Comparison of ENCODE assay signal across 1 cellular context in genomic region chr2:32063310-32064020, GRCh38.
TF ChIP-seq lines count a peak whose summit lies in the region.

Gene SPAST, plus strand, starts transcription at chr2:32063556. Its CDS starts 276 bp downstream, at chr2:32063832.

TF ChIP-seq in HepG2, 621 proteins besides CTCF, POLR2A, EP300 and RAD21 (continued from another document and continues in another):
- TF ChIP-seq ZNF512 (CRISPR knock-in tag; IDR thresholded peaks at IDR 0.05) (no peak), ZBED4 (CRISPR knock-in tag; IDR thresholded peaks at IDR 0.05; ENCODE audit: borderline replicate concordance) (0 out of 2 replicates have a peak, but pooled peaks have one; percentile 47), MZF1 (CRISPR knock-in tag; IDR thresholded peaks at IDR 0.05; ENCODE audit: borderline replicate concordance) (0 out of 2 replicates have a peak, but pooled peaks have one; percentile 58), GLI4 (CRISPR knock-in tag; IDR thresholded peaks at IDR 0.05; ENCODE audit: borderline replicate concordance) (no peak), SMAD9 (CRISPR knock-in tag; IDR thresholded peaks at IDR 0.05) (no peak), ZBTB42 (CRISPR knock-in tag; IDR thresholded peaks at IDR 0.05) (peak; percentile 69; the same call in 1 of the 2 replicates), E2F1 (CRISPR knock-in tag; IDR thresholded peaks at IDR 0.05) (peak; percentile 82), PHF20 (CRISPR knock-in tag; IDR thresholded peaks at IDR 0.05) (peak; percentile 42), MXI1 (IDR thresholded peaks at IDR 0.05; ENCODE audit: borderline replicate concordance, low read depth, low read length) (peak; percentile 94), ZNF430 (CRISPR knock-in tag; IDR thresholded peaks at IDR 0.05) (peak; percentile 94), ZNF138 (CRISPR knock-in tag; IDR thresholded peaks at IDR 0.05; ENCODE audit: low read depth) (no peak), IRX3 (CRISPR knock-in tag; IDR thresholded peaks at IDR 0.05; ENCODE audit: borderline replicate concordance, low read depth) (no peak), MEF2D (CRISPR knock-in tag; IDR thresholded peaks at IDR 0.05) (peak; percentile 92), ERF (CRISPR knock-in tag; IDR thresholded peaks at IDR 0.05) (peak; percentile 86), ZNF644 (CRISPR knock-in tag; IDR thresholded peaks at IDR 0.05; ENCODE audit: low read depth) (no peak), POLR2AphosphoS2 (IDR thresholded peaks at IDR 0.05; ENCODE audit: low read depth, low read length) (no peak), KLF11 (CRISPR knock-in tag; IDR thresholded peaks at IDR 0.05) (peak; percentile 93), ZNF484 (CRISPR knock-in tag; IDR thresholded peaks at IDR 0.05; ENCODE audit: borderline replicate concordance, low read depth) (no peak), FOXJ3 (CRISPR knock-in tag; IDR thresholded peaks at IDR 0.05; ENCODE audit: borderline replicate concordance) (peak; percentile 96), NFYB (CRISPR knock-in tag; IDR thresholded peaks at IDR 0.05) (peak; percentile 55; the same call in 1 of the 2 replicates), ZNF816 (CRISPR knock-in tag; IDR thresholded peaks at IDR 0.05; ENCODE audit: borderline replicate concordance) (peak; percentile 37; the same call in 1 of the 2 replicates), PAXIP1 (CRISPR knock-in tag; conservative IDR thresholded peaks at IDR 0.05) (peak; percentile 79), FOXO1 (CRISPR knock-in tag; IDR thresholded peaks at IDR 0.05) (peak; percentile 91; the same call in 1 of the 2 replicates), NFKBIZ (CRISPR knock-in tag; IDR thresholded peaks at IDR 0.05) (no peak), ZKSCAN5 (CRISPR knock-in tag; IDR thresholded peaks at IDR 0.05) (no peak; the same call in 1 of the 2 replicates), GATAD1 (CRISPR knock-in tag; IDR thresholded peaks at IDR 0.05) (peak; percentile 85), NFE2 (CRISPR knock-in tag; IDR thresholded peaks at IDR 0.05) (no peak), NFE2L2 (IDR thresholded peaks at IDR 0.05; ENCODE audit: low read length) (no peak), ETV5 (CRISPR knock-in tag; IDR thresholded peaks at IDR 0.05; ENCODE audit: borderline replicate concordance) (peak; percentile 70), ZNF720 (CRISPR knock-in tag; IDR thresholded peaks at IDR 0.05) (no peak), ZBTB14 (CRISPR knock-in tag; IDR thresholded peaks at IDR 0.05) (peak; percentile 100), HNRNPH1 (optimal IDR thresholded peaks at IDR 0.05; ENCODE audit: low read depth, low read length) (no peak), NCOA2 (CRISPR knock-in tag; IDR thresholded peaks at IDR 0.05) (peak; percentile 79), PAWR (CRISPR knock-in tag; IDR thresholded peaks at IDR 0.05; ENCODE audit: borderline replicate concordance) (0 out of 2 replicates have a peak, but pooled peaks have one; percentile 45), ZSCAN21 (CRISPR knock-in tag; IDR thresholded peaks at IDR 0.05; ENCODE audit: borderline replicate concordance) (0 out of 2 replicates have a peak, but pooled peaks have one; percentile 51), ELF1 (CRISPR knock-in tag; IDR thresholded peaks at IDR 0.05) (peak; percentile 92), MBNL3 (CRISPR knock-in tag; conservative IDR thresholded peaks at IDR 0.05) (no peak), PCBP1 (IDR thresholded peaks at IDR 0.05; ENCODE audit: borderline replicate concordance, low read depth, low read length) (0 out of 2 replicates have a peak, but pooled peaks have one; percentile 6), NR0B2 (CRISPR knock-in tag; IDR thresholded peaks at IDR 0.05) (0 out of 2 replicates have a peak, but pooled peaks have one; percentile 44), DR1 (CRISPR knock-in tag; IDR thresholded peaks at IDR 0.05) (peak; percentile 86), MXD3 (CRISPR knock-in tag; IDR thresholded peaks at IDR 0.05) (peak; percentile 70), NR3C1 (CRISPR knock-in tag; IDR thresholded peaks at IDR 0.05) (no peak), NCOR1 (IDR thresholded peaks at IDR 0.05; ENCODE audit: borderline replicate concordance, low read length) (peak; percentile 63; the same call in 1 of the 2 replicates), ZNF609 (CRISPR knock-in tag; IDR thresholded peaks at IDR 0.05; ENCODE audit: borderline replicate concordance) (peak; percentile 78; the same call in 1 of the 2 replicates), PRPF4 (IDR thresholded peaks at IDR 0.05; ENCODE audit: low read depth, low read length, poor library complexity, severe bottlenecking) (no peak), RARG (CRISPR knock-in tag; IDR thresholded peaks at IDR 0.05; ENCODE audit: low read depth) (no peak), TIGD3 (CRISPR knock-in tag; IDR thresholded peaks at IDR 0.05; ENCODE audit: borderline replicate concordance) (no peak), HMGA1 (CRISPR knock-in tag; conservative IDR thresholded peaks at IDR 0.05) (no peak)
